ENCODE assay signal across 26 cellular contexts in genomic region chr7:107630342-107630741, GRCh38. TPM values are rescaled to one million over a fixed set of nuclear protein-coding genes. Genes with fewer than 3 reads are reported as not detected.
"Had no signal": no experiment of that assay in that cellular context is flagged by ENCODE, and none has a peak within 500 bp of the region (broad histone marks: within the 10 kb centered on the region; RNA-seq: fewer than 3 reads in every experiment).

No MANE protein-coding gene starts in this region.

- H3K4me1 Mint-ChIP-seq: mesothelial cell of epicardium had no signal

- H3K36me3 ChIP-seq: gastrocnemius medialis had no signal

- H3K27ac Mint-ChIP-seq: effector memory CD8-positive, alpha-beta T cell; endodermal cell; mesothelial cell of epicardium had no signal

- H3K27me3 Mint-ChIP-seq: effector memory CD8-positive, alpha-beta T cell had no signal

- H3K27me3 ChIP-seq: dorsolateral prefrontal cortex, esophagus squamous epithelium, gastrocnemius medialis, heart right ventricle, left lung had no signal

- H3K27ac ChIP-seq: coronary artery, dorsolateral prefrontal cortex, epithelial cell of prostate, esophagus squamous epithelium, gastrocnemius medialis, heart right ventricle, left lung, lower lobe of right lung had no signal

- H3K4me3 Mint-ChIP-seq: effector memory CD8-positive, alpha-beta T cell; endodermal cell; mesothelial cell of epicardium had no signal

- FAIRE-seq: colon, endometrium, islet of Langerhans, keratinocyte had no signal

- H3K4me1 ChIP-seq: esophagus squamous epithelium, gastrocnemius medialis, heart right ventricle, left lung, lower lobe of right lung had no signal

- DNase-seq: dermis blood vessel endothelial cell; dorsolateral prefrontal cortex; effector CD8-positive, alpha-beta T cell; effector memory CD8-positive, alpha-beta T cell; erythroblast; esophagus squamous epithelium; foreskin fibroblast; gastrocnemius medialis; glutamatergic neuron; head of caudate nucleus; heart right ventricle; hippocampal formation; left cardiac atrium; left lung; left ventricle myocardium superior; lower lobe of right lung; mucosa of descending colon had no signal

- H3K9me3 Mint-ChIP-seq: endodermal cell had no signal

- H3K36me3 Mint-ChIP-seq: mesothelial cell of epicardium had no signal

- H3K9me3 ChIP-seq: esophagus squamous epithelium, gastrocnemius medialis, left lung, lower lobe of right lung, mucosa of descending colon had no signal

- H3K4me3 ChIP-seq: coronary artery, dorsolateral prefrontal cortex, esophagus squamous epithelium, gastrocnemius medialis, heart right ventricle, left lung, lower lobe of right lung, mucosa of descending colon had no signal

- ATAC-seq: effector memory CD8-positive, alpha-beta T cell; esophagus mucosa; gastrocnemius medialis; heart right ventricle; left cardiac atrium; left lung; left ventricle myocardium superior; lower lobe of right lung; mucosa of descending colon had no signal

RNA-seq across cellular contexts. Expression of gene SLC26A4, which starts 30.3 kb away (rescaled TPM):
- total RNA-seq: mesothelial cell of epicardium had no signal
